Comparison of ENCODE assay signal across 10 cellular contexts in the genomic region with DNA sequence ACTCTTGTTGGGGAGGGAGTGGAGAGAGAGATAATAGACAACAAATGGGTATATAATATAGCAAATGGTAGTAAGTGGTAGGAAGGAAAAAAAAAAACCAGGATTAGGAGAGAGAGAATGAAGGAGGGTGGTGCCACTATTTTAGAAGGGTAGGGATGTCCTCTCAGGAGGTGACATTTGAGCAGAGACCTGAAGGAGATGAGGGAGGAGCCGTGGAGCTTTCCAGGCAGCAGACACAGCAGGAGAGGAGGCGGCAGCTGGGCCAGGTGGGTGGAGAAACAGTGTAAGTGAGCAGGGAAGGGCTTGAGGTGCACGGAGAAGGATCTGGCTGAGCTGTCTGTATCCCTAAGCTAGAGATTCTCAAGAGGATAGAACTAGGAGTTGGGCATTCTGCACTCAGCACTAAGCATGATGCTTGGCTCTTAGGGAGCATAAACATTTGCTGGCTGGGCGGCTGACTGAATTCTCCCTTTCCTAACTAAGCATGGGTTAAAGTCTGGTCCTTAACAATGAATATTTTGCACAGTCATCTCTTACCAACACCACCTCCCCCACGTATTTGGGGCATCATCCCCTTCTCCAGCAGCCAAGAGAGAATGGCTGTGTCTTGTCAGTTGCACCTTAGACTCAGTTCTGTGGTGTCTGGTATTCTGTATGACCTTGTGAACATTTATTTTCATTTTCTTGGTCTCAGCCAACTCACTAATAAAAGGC. TPM values are rescaled to one million over a fixed set of nuclear protein-coding genes. Genes with fewer than 3 reads are reported as not detected.
DNase-seq lines count a peak whose midpoint lies in the region; ATAC-seq, FAIRE-seq and TF ChIP-seq lines count a peak whose summit lies in the region.
"Had no signal": no experiment of that assay in that cellular context is flagged by ENCODE, and none has a peak within 500 bp of the region (broad histone marks: within the 10 kb centered on the region; RNA-seq: fewer than 3 reads in every experiment).

No MANE protein-coding gene starts in this region.

- H3K36me3 Mint-ChIP-seq in MCF 10A (ENCODE audit: insufficient read depth, unreplicated experiment) (no peaks in the 10 kb centered on the region), mesothelial cell of epicardium (no peaks in the 10 kb centered on the region)
- H3K36me3 Mint-ChIP-seq in activated T-helper 17 cell treated with anti-CD3 and anti-CD28 coated beads, Interleukin-2, amount 50 U/mL, for 72 hours (ENCODE audit: low read depth): peaks cover 6% of the 10 kb centered on the region

- H3K4me1 Mint-ChIP-seq in MCF 10A (ENCODE audit: insufficient read depth, unreplicated experiment) (peaks cover 11% of the 10 kb centered on the region), mesothelial cell of epicardium (peaks cover 23% of the 10 kb centered on the region)
- H3K4me1 Mint-ChIP-seq in activated T-helper 17 cell treated with anti-CD3 and anti-CD28 coated beads, Interleukin-2, amount 50 U/mL, for 72 hours: no peaks in the 10 kb centered on the region

- peak overlapping the region; percentile 77 to 86 for H3K27ac ChIP-seq in breast epithelium
- H3K27ac ChIP-seq in transverse colon: peak overlapping the region in 3 of 4 donors; percentile 22 to 69 (median 25)
- peak overlapping the region in 1 of 2 donors; percentile 6 for H3K27ac ChIP-seq in small intestine (ENCODE audit: low read depth in 1 of 2, low read length in 1 of 2)

- CTCF ChIA-PET in MCF 10A (lab: Yijun Ruan, JAX): interaction anchor here (0.6 kb wide), 1 partner anchor 90 kb away, joined by 3 read pairs; no protein-coding TSS in a partner anchor

- no peak for FAIRE-seq in small intestine (lab: Jason Lieb, UNC)
- FAIRE-seq: GM12892 had no signal

- BruUV-seq in MCF 10A (replicated peaks; lab: Mats Ljungman, UMichigan): no TSS peak

- H3K4me1 ChIP-seq in breast epithelium (peaks cover 0 to 6% of the 10 kb centered on the region in 2 donors), transverse colon (peaks cover 4 to 21% (median 9%) of the 10 kb centered on the region in 4 donors), small intestine (ENCODE audit: control insufficient read depth in 2 of 2, insufficient read depth in 1 of 2, low read depth in 1 of 2, low read length in 1 of 2) (no peaks in the 10 kb centered on the region)

- no peak for ATAC-seq in activated T-helper 17 cell treated with anti-CD3 and anti-CD28 coated beads, Interleukin-2, amount 50 U/mL, for 72 hours (replicated peaks)
- no peak for ATAC-seq in HG03354 (IDR thresholded peaks at IDR 0.05; ENCODE audit: poor library complexity, severe bottlenecking, unreplicated experiment)
- ATAC-seq: SK-N-SH treated with all-trans-retinoic acid at 6 μM for 48 hours had no signal

- no peak overlapping the region for H3K4me3 Mint-ChIP-seq in MCF 10A (ENCODE audit: unreplicated experiment)
- H3K4me3 Mint-ChIP-seq in activated T-helper 17 cell treated with anti-CD3 and anti-CD28 coated beads, Interleukin-2, amount 50 U/mL, for 72 hours: no peak overlapping the region
- no peak overlapping the region for H3K4me3 Mint-ChIP-seq in mesothelial cell of epicardium

- intact Hi-C loops in breast epithelium (cut with DNase I; ENCODE audit: low total_unique reads) (no loop called here), MCF 10A (cut with micrococcal nuclease) (no loop called here), transverse colon (cut with DNase I; ENCODE audit: low total_unique reads) (no loop called here)

- no peak for DNase-seq in breast epithelium (ENCODE audit: low spot score in 2 of 2)
- DNase-seq in MCF 10A (ENCODE audit: unreplicated experiment): no peak
- DNase-seq in mesothelial cell of epicardium (ENCODE audit: low spot score in 2 of 2, unreplicated experiment in 2 of 2): no peak
- no peak for DNase-seq in transverse colon
- no peak for DNase-seq in small intestine
- DNase-seq in dedifferentiated amniotic fluid mesenchymal stem cell (ENCODE audit: extremely low spot score): no peak

- H3K27me3 ChIP-seq in breast epithelium (no peaks in the 10 kb centered on the region), transverse colon (no peaks in the 10 kb centered on the region), small intestine (ENCODE audit: control insufficient read depth in 2 of 2, insufficient read depth in 2 of 2, low read length in 2 of 2) (no peaks in the 10 kb centered on the region)

- no peaks in the 10 kb centered on the region for H3K27me3 Mint-ChIP-seq in MCF 10A (ENCODE audit: insufficient read depth, unreplicated experiment)
- H3K27me3 Mint-ChIP-seq in activated T-helper 17 cell treated with anti-CD3 and anti-CD28 coated beads, Interleukin-2, amount 50 U/mL, for 72 hours: no peaks in the 10 kb centered on the region
- no peaks in the 10 kb centered on the region for H3K27me3 Mint-ChIP-seq in mesothelial cell of epicardium (ENCODE audit: low read depth)

- H3K9me3 ChIP-seq in breast epithelium (no peaks in the 10 kb centered on the region), transverse colon (no peaks in the 10 kb centered on the region), small intestine (ENCODE audit: control insufficient read depth, low read depth) (no peaks in the 10 kb centered on the region)

- POLR2A ChIA-PET in MCF 10A (lab: Yijun Ruan, JAX): no interaction called here

- TF ChIP-seq POLR2A in breast epithelium (IDR thresholded peaks at IDR 0.05) (no peak), transverse colon (IDR thresholded peaks at IDR 0.05) (no peak)

- in situ Hi-C loops in transverse colon (cut with MboI; ENCODE audit: low pct_ligation_motif_present in 1 of 4, low pct_unique_long_range_greater_than_20kb in 1 of 4, low sequenced_read_pairs in 3 of 4): no loop called here

- no peaks in the 10 kb centered on the region for H3K9me3 Mint-ChIP-seq in MCF 10A (ENCODE audit: unreplicated experiment)
- H3K9me3 Mint-ChIP-seq in activated T-helper 17 cell treated with anti-CD3 and anti-CD28 coated beads, Interleukin-2, amount 50 U/mL, for 72 hours: no peaks in the 10 kb centered on the region
- no peaks in the 10 kb centered on the region for H3K9me3 Mint-ChIP-seq in mesothelial cell of epicardium

- no peak overlapping the region for H3K4me3 ChIP-seq in breast epithelium
- no peak overlapping the region for H3K4me3 ChIP-seq in transverse colon
- H3K4me3 ChIP-seq in small intestine (ENCODE audit: low read depth in 1 of 2, low read length in 2 of 2): no peak overlapping the region

- no peak for TF ChIP-seq CTCF in breast epithelium (IDR thresholded peaks at IDR 0.05)
- no peak for TF ChIP-seq CTCF in MCF 10A (IDR thresholded peaks at IDR 0.05; ENCODE audit: unreplicated experiment)
- no peak for TF ChIP-seq CTCF in mesothelial cell of epicardium (IDR thresholded peaks at IDR 0.05; ENCODE audit: unreplicated experiment)
- no peak for TF ChIP-seq CTCF in transverse colon (IDR thresholded peaks at IDR 0.05)

- no peak for TF ChIP-seq EP300 in transverse colon (IDR thresholded peaks at IDR 0.05; ENCODE audit: low read depth)

- WGBS in transverse colon (ENCODE audit: low coverage in 1 of 2), 2 donors: 46 to 55% methylated on average over 3 to 5 of the region's 5 CpGs
- WGBS in small intestine, 3 donors: 30 to 47% (median 45%) methylated on average over 5 of the region's 5 CpGs

- H3K36me3 ChIP-seq in breast epithelium: no peaks in the 10 kb centered on the region
- H3K36me3 ChIP-seq in transverse colon: no peaks in the 10 kb centered on the region
- no peaks in the 10 kb centered on the region for H3K36me3 ChIP-seq in small intestine (ENCODE audit: control insufficient read depth in 2 of 2, insufficient read depth in 2 of 2, low read length in 2 of 2)

- no peak overlapping the region for H3K27ac Mint-ChIP-seq in MCF 10A (ENCODE audit: low read depth, unreplicated experiment)
- H3K27ac Mint-ChIP-seq in activated T-helper 17 cell treated with anti-CD3 and anti-CD28 coated beads, Interleukin-2, amount 50 U/mL, for 72 hours: peak overlapping the region; percentile 3
- peak overlapping the region; percentile 76 for H3K27ac Mint-ChIP-seq in mesothelial cell of epicardium

RNA-seq across cellular contexts. Expression of gene SARS1, which starts 27.6 kb away (rescaled TPM):
- total RNA-seq in breast epithelium: 100 to 1,000 TPM; 146 to 172 (median 161) TPM
- total RNA-seq in MCF 10A (2022): 381 and 492 TPM in 2 replicates
- 100 to 1,000 TPM; 116 to 168 TPM for total RNA-seq in activated T-helper 17 cell treated with anti-CD3 and anti-CD28 coated beads, Interleukin-2, amount 50 U/mL, for 72 hours
- 99.0 to 104 TPM (median 99.4 TPM) in 3 replicates for total RNA-seq in mesothelial cell of epicardium
- total RNA-seq in transverse colon: 100 to 1,000 TPM in 3 of 4 donors, 10 to 100 TPM in 1; 79.4 to 150 (median 125) TPM
- polyA plus RNA-seq in small intestine: 100 to 1,000 TPM in 2 of 3 donors, 10 to 100 TPM in 1; 99.1 to 190 (median 159) TPM
